18 cellular contexts compared by ENCODE assay signal in genomic region chr7:143394068-143394467, GRCh38. TPM values are rescaled to one million over a fixed set of nuclear protein-coding genes. Genes with fewer than 3 reads are reported as not detected.
"Had no signal": no experiment of that assay in that cellular context is flagged by ENCODE, and none has a peak within 500 bp of the region (broad histone marks: within the 10 kb centered on the region; RNA-seq: fewer than 3 reads in every experiment).

No MANE protein-coding gene starts in this region.

- H3K9me3 Mint-ChIP-seq: naive B cell had no signal

- H3K4me3 ChIP-seq: gastroesophageal sphincter, lower lobe of right lung, prostate gland, spleen had no signal

- H3K4me1 ChIP-seq: prostate gland had no signal

- H3K9me3 ChIP-seq: gastroesophageal sphincter, lower lobe of right lung, prostate gland, spleen had no signal

- H3K27ac ChIP-seq: epithelial cell of prostate, lower lobe of right lung, prostate gland had no signal

- H3K27me3 ChIP-seq: gastroesophageal sphincter, spleen had no signal

- DNase-seq: activated effector memory CD4-positive, alpha-beta T cell treated with anti-CD3 and anti-CD28 coated beads, Interleukin-2, amount 50 U/mL, for 16 hours; activated T-cell treated with anti-CD3 and anti-CD28 coated beads, Interleukin-2, amount 50 U/mL, for 1 hour; hippocampal formation; lower lobe of right lung; naive B cell; occipital lobe; spleen; stimulated activated CD4-positive, alpha-beta T cell treated with anti-CD3 and anti-CD28 coated beads, Interleukin-2, amount 100 ng/mL, for 24 hours; stimulated activated naive CD4-positive, alpha-beta T cell; trophoblast cell had no signal

- ATAC-seq: activated CD4-positive, CD25-positive, alpha-beta regulatory T cell treated with anti-CD3 and anti-CD28 coated beads, Interleukin-2, amount 50 U/mL, for 24 hours; gastroesophageal sphincter; lower lobe of right lung; sciatic nerve had no signal

RNA-seq across cellular contexts. Expression of gene EPHA1, which starts 14.6 kb away (rescaled TPM):
- total RNA-seq: cardiac septum, occipital lobe had no signal

RNA-seq across cellular contexts. Expression of gene TAS2R60, which starts 49.2 kb away (rescaled TPM):
- total RNA-seq: cardiac septum; kidney epithelial cell; lower lobe of right lung; occipital lobe; prostate gland; T-helper 2 cell treated with Interferon-gamma antibody and Interleukin-4, amounts not matched to agents 100 ng/mL and 5 ng/mL, for 36 hours had no signal
